Comparison of ENCODE assay signal across 18 cellular contexts in the genomic region with DNA sequence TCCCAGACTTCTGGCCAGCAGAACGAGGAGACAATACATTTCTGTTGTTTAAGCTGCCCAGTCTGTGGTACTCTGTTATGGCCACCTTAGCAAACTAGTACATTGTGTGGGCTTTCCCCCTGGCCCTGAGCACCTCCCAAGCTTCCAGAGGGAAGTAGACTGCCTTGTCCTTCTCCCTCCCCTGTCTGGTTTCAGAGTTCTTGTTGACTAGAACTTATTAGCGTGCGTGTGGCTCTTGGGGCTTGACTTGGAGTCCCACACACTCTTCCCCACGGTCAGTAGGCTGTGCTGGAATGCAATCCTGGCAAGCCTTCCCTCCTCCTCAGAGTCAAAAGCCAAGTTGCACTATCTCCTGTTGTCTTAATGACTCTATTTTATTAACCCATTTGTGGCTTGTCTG. TPM values are rescaled to one million over a fixed set of nuclear protein-coding genes. Genes with fewer than 3 reads are reported as not detected.
DNase-seq lines count a peak whose midpoint lies in the region; ATAC-seq and TF ChIP-seq lines count a peak whose summit lies in the region.
"Had no signal": no experiment of that assay in that cellular context is flagged by ENCODE, and none has a peak within 500 bp of the region (broad histone marks: within the 10 kb centered on the region; RNA-seq: fewer than 3 reads in every experiment).

No MANE protein-coding gene starts in this region.

- H3K27ac ChIP-seq in mammary epithelial cell (ENCODE audit: insufficient read depth, low read depth, low read length) (no peak overlapping the region), right cardiac atrium (ENCODE audit: low read length) (peak overlapping the region; percentile 50), stomach (peak overlapping the region; percentile 34 to 63 (median 53))
- H3K27ac ChIP-seq: C4-2B had no signal

- H2AFZ ChIP-seq in mammary epithelial cell (ENCODE audit: low read depth, low read length): peak overlapping the region; percentile 8

- no peak overlapping the region for H3K4me2 ChIP-seq in mammary epithelial cell (ENCODE audit: insufficient read depth, low read depth, low read length)

- dilution Hi-C loops in mammary epithelial cell (cut with HindIII; ENCODE audit: low sequenced_read_pairs): loop anchor here (5.0 kb wide), 1 partner anchor 42 kb away; no protein-coding TSS in a partner anchor

- H3K27me3 ChIP-seq in mammary epithelial cell (ENCODE audit: insufficient read depth, low read length) (no peaks in the 10 kb centered on the region), right cardiac atrium (ENCODE audit: control insufficient read depth, insufficient read depth) (no peaks in the 10 kb centered on the region), stomach (no peaks in the 10 kb centered on the region)

- WGBS in mammary epithelial cell (ENCODE audit: low coverage, missing lambda C conversion rate): 0% methylated on average over 4 of the region's 4 CpGs
- 36% methylated on average over 4 of the region's 4 CpGs for WGBS in right cardiac atrium
- WGBS in stomach, 5 donors: 20 to 58% (median 45%) methylated on average over 4 of the region's 4 CpGs

- H3K4me1 ChIP-seq in mammary epithelial cell (ENCODE audit: insufficient read depth, low read length) (peaks cover 3% of the 10 kb centered on the region), right cardiac atrium (ENCODE audit: control insufficient read depth, insufficient read depth, low read length) (peaks cover 6% of the 10 kb centered on the region), stomach (peaks cover 4 to 33% (median 19%) of the 10 kb centered on the region in 4 donors)

- H3K9me3 ChIP-seq in mammary epithelial cell (replicated peaks; ENCODE audit: insufficient read depth, low read length) (no peaks in the 10 kb centered on the region), right cardiac atrium (ENCODE audit: control insufficient read depth, low read length) (no peaks in the 10 kb centered on the region), stomach (no peaks in the 10 kb centered on the region)

- H3K4me3 ChIP-seq in mammary epithelial cell (replicated peaks in 1 of 3; ENCODE audit: insufficient read depth in 1 of 3, low read depth in 2 of 3, low read length in 3 of 3) (no peak overlapping the region), right cardiac atrium (ENCODE audit: low read length) (no peak overlapping the region), stomach (no peak overlapping the region)

- H3K36me3 ChIP-seq in mammary epithelial cell (ENCODE audit: insufficient read depth, low read length): no peaks in the 10 kb centered on the region
- H3K36me3 ChIP-seq in stomach: peaks cover 0 to 6% (median 0%) of the 10 kb centered on the region in 4 donors

- no peaks in the 10 kb centered on the region for H4K20me1 ChIP-seq in mammary epithelial cell (ENCODE audit: insufficient read depth, low read length)

- TF ChIP-seq CTCF in AG09319 (IDR thresholded peaks at IDR 0.05; ENCODE audit: low read depth, low read length) (no peak), mammary epithelial cell (conservative IDR thresholded peaks at IDR 0.05 in 1 of 2, IDR thresholded peaks at IDR 0.05 in 1 of 2; ENCODE audit: extremely low read depth in 1 of 2, insufficient read depth in 1 of 2, low read depth in 1 of 2, low read length in 2 of 2) (no peak), stomach (IDR thresholded peaks at IDR 0.05) (no peak)

- no peaks in the 10 kb centered on the region for H3K79me2 ChIP-seq in mammary epithelial cell (ENCODE audit: insufficient read depth, low read length)

- CTCF ChIA-PET in mammary epithelial cell (lab: Charles Lee; ENCODE audit: low non-redundant PET): no interaction called here

- in situ Hi-C loops in mammary epithelial cell (cut with MboI; ENCODE audit: low sequenced_read_pairs in 2 of 2): loop anchor here in 1 of 2 donors (5.0 kb wide), 1 partner anchor 268 kb away; no protein-coding TSS in a partner anchor

- TF ChIP-seq EP300 in stomach (IDR thresholded peaks at IDR 0.05): no peak

- peak; percentile 80 to 84 for ATAC-seq in right cardiac atrium
- ATAC-seq in HG03571 (IDR thresholded peaks at IDR 0.05; ENCODE audit: unreplicated experiment): no peak
- ATAC-seq: activated T-cell treated with anti-CD3 and anti-CD28 coated beads, Interleukin-2, amount 50 U/mL, for 4 hours; naive thymus-derived CD8-positive, alpha-beta T cell; T-helper 17 cell had no signal

- no peak for TF ChIP-seq POLR2A in stomach (IDR thresholded peaks at IDR 0.05)

- DNase-seq in AG09319 (ENCODE audit: extremely low read depth, low read depth) (peak; percentile 44), mammary epithelial cell (no peak), right cardiac atrium (peak; percentile 62 to 84 (median 81)), stomach (no peak), C1 segment of cervical spinal cord (lab: John Stamatoyannopoulos, UW) (no peak), SIG-M5 (lab: John Stamatoyannopoulos, UW) (no peak)
- DNase-seq in NK-92 treated with Interleukin-12 subunit alpha and Interleukin-12 subunit beta, amount 100 ng/mL, for 24 hours (lab: John Stamatoyannopoulos, UW): no peak
- DNase-seq: activated CD4-positive, alpha-beta T cell treated with anti-CD3 and anti-CD28 coated beads for 4 hours; activated T-cell treated with anti-CD3 and anti-CD28 coated beads, Interleukin-2, amount 50 U/mL, for 4 hours; GOT3; KBM-7; kidney glomerular epithelial cell; naive thymus-derived CD8-positive, alpha-beta T cell; NCI-H526 treated with DMSO at 0.1 percent for 48 hours; T-helper 17 cell had no signal

- intact Hi-C loops in mammary epithelial cell (cut with micrococcal nuclease) (no loop called here), right cardiac atrium (cut with DNase I) (no loop called here), stomach (cut with DNase I; ENCODE audit: low total_unique reads) (loop anchor here (10.0 kb wide), 1 partner anchor 265 kb away; no protein-coding TSS in a partner anchor)

- H3K9ac ChIP-seq in mammary epithelial cell (ENCODE audit: insufficient read depth, low read length): no peak overlapping the region

- no TSS peak for BruUV-seq in mammary epithelial cell (replicated peaks; lab: Mats Ljungman, UMichigan)

RNA-seq across cellular contexts. Expression of a gene that starts 27.7 kb away (rescaled TPM):
- 1 to 10 TPM; 1.1 to 5.7 TPM for total RNA-seq in mammary epithelial cell
- polyA plus RNA-seq in mammary epithelial cell: 0.27 TPM
- not detected for polyA minus RNA-seq in mammary epithelial cell
- 100 to 1,000 TPM in 3 of 4 donors, 10 to 100 TPM in 1; 99.7 to 173 (median 152) TPM for total RNA-seq in right cardiac atrium
- 122 TPM for polyA plus RNA-seq in right cardiac atrium
- total RNA-seq in stomach: 100 to 1,000 TPM in 2 of 5 donors, 10 to 100 TPM in 3; 44.9 to 151 (median 76.3) TPM
- polyA plus RNA-seq in stomach: 10 to 100 TPM; 20.1 to 48.3 (median 22.7) TPM

RNA-seq across cellular contexts. Expression of a gene that starts 52.5 kb away (rescaled TPM):
- total RNA-seq in mammary epithelial cell: 10 to 100 TPM; 21.1 to 32.0 TPM
- 7.7 TPM for polyA plus RNA-seq in mammary epithelial cell
- polyA minus RNA-seq in mammary epithelial cell: 7.9 TPM
- 10 to 100 TPM in 3 of 4 donors, 1 to 10 TPM in 1; 8.6 to 17.4 (median 15.0) TPM for total RNA-seq in right cardiac atrium
- polyA plus RNA-seq in right cardiac atrium: 7.1 TPM
- total RNA-seq in stomach: 100 to 1,000 TPM in 3 of 5 donors, 10 to 100 TPM in 2; 66.6 to 162 (median 106) TPM
- polyA plus RNA-seq in stomach: 10 to 100 TPM; 15.6 to 34.2 (median 19.7) TPM
- total RNA-seq: RPMI7951 had no signal

Comparison
In these comparisons a context has a peak if more than half of its experiments do, and no peak if none do; other contexts are left out.
1. DNase-seq: peak in AG09319 (single experiment) and right cardiac atrium (3 of 3); none in mammary epithelial cell (single experiment), stomach (single experiment), C1 segment of cervical spinal cord (0 of 14), SIG-M5 (single experiment) and NK-92 treated with Interleukin-12 subunit alpha and Interleukin-12 subunit beta, amount 100 ng/mL, for 24 hours (single experiment).
2. RNA of a gene that starts 27.7 kb away (total RNA-seq): 99.7 to 173 TPM in right cardiac atrium and 44.9 to 151 TPM in stomach; 1.1 to 5.7 TPM in mammary epithelial cell; every median in the first group is over 4 times any median in the second.